Comparison of ENCODE assay signal across 8 cellular contexts in genomic region chr12:56079729-56080555, GRCh38. TPM values are rescaled to one million over a fixed set of nuclear protein-coding genes. Genes with fewer than 3 reads are reported as not detected.
A peak's percentile ranks its signal among the peaks of the same experiment; 100 is the strongest.
DNase-seq lines count a peak whose midpoint lies in the region; ATAC-seq and TF ChIP-seq lines count a peak whose summit lies in the region.

Gene ERBB3, plus strand, starts transcription at chr12:56080165. Its CDS starts 136 bp downstream, at chr12:56080301.

- peak within 1 kb of the TSS; percentile 81 to 91 (median 87) for H3K4me3 Mint-ChIP-seq in immature natural killer cell

- intact Hi-C loops in breast epithelium (cut with DNase I; ENCODE audit: low total_unique reads) = no loop called here

- H3K27ac Mint-ChIP-seq in immature natural killer cell = no peak within 1 kb of the TSS

- H3K9ac ChIP-seq in skeletal muscle tissue (ENCODE audit: low read depth in 1 of 3, low read length in 3 of 3) = peak within 1 kb of the TSS; percentile 64 to 74 (median 65)

- peaks cover 14% of the 10 kb centered on the region in 2 donors for H3K4me1 Mint-ChIP-seq in immature natural killer cell

- H3K4me1 ChIP-seq in breast epithelium (no peaks in the 10 kb centered on the region), skeletal muscle tissue (ENCODE audit: control insufficient read depth in 3 of 3, insufficient read depth in 3 of 3, low read length in 3 of 3) (peaks cover 12 to 16% (median 15%) of the 10 kb centered on the region in 3 donors)

- TF ChIP-seq CTCF in WERI-Rb-1 (IDR thresholded peaks at IDR 0.05; ENCODE audit: low read depth, low read length) = no peak
- TF ChIP-seq CTCF in breast epithelium (IDR thresholded peaks at IDR 0.05) = peak in 2 of 3 donors; percentile 11 to 17

- H3K27ac ChIP-seq in WERI-Rb-1 = peak within 1 kb of the TSS; percentile 90
- H3K27ac ChIP-seq in breast epithelium = peak within 1 kb of the TSS; percentile 88 to 91
- H3K27ac ChIP-seq in skeletal muscle tissue (ENCODE audit: low read depth, low read length) = peak within 1 kb of the TSS; percentile 74

- no peaks in the 10 kb centered on the region for H3K9me3 ChIP-seq in WERI-Rb-1 (ENCODE audit: severe bottlenecking)
- no peaks in the 10 kb centered on the region for H3K9me3 ChIP-seq in breast epithelium
- no peaks in the 10 kb centered on the region for H3K9me3 ChIP-seq in skeletal muscle tissue (ENCODE audit: control insufficient read depth in 3 of 3, low read length in 3 of 3)

- H3K27me3 ChIP-seq in WERI-Rb-1 (ENCODE audit: insufficient read depth, low read depth, severe bottlenecking) (no peaks in the 10 kb centered on the region), breast epithelium (no peaks in the 10 kb centered on the region), skeletal muscle tissue (ENCODE audit: control insufficient read depth in 3 of 3, insufficient read depth in 3 of 3, low read length in 3 of 3) (peaks cover 11 to 17% (median 14%) of the 10 kb centered on the region in 3 donors)

- ATAC-seq in GM19351 (IDR thresholded peaks at IDR 0.05; ENCODE audit: unreplicated experiment) (peak; percentile 33), HG02884 (IDR thresholded peaks at IDR 0.05; ENCODE audit: unreplicated experiment) (no peak)

- H3K36me3 ChIP-seq in WERI-Rb-1 (no peaks in the 10 kb centered on the region), breast epithelium (no peaks in the 10 kb centered on the region), skeletal muscle tissue (ENCODE audit: control insufficient read depth in 3 of 3, insufficient read depth in 3 of 3, low read length in 3 of 3) (no peaks in the 10 kb centered on the region)

- H3K9me3 Mint-ChIP-seq in immature natural killer cell = no peaks in the 10 kb centered on the region

- peak; percentile 91 for DNase-seq in AG08395 (ENCODE audit: low spot score)
- DNase-seq in NCI-H1436 treated with DMSO at 0.1 percent for 48 hours (lab: John Stamatoyannopoulos, UW) = peak; percentile 9
- peak; percentile 63 for DNase-seq in WERI-Rb-1
- peak; percentile 69 to 87 for DNase-seq in breast epithelium (ENCODE audit: low spot score in 2 of 2)
- peak; percentile 29 to 46 (median 46) for DNase-seq in immature natural killer cell

- peak; percentile 31 for TF ChIP-seq POLR2A in breast epithelium (IDR thresholded peaks at IDR 0.05)

- peaks cover 2 to 8% (median 4%) of the 10 kb centered on the region in 3 donors for H3K27me3 Mint-ChIP-seq in immature natural killer cell (ENCODE audit: low read depth in 3 of 3)

- peak within 1 kb of the TSS; percentile 48 for H3K4me3 ChIP-seq in WERI-Rb-1 (ENCODE audit: low read depth, low read length)
- peak within 1 kb of the TSS; percentile 48 to 82 (median 70) for H3K4me3 ChIP-seq in breast epithelium
- H3K4me3 ChIP-seq in skeletal muscle tissue (ENCODE audit: low read length in 3 of 3) = peak within 1 kb of the TSS; percentile 72 to 80 (median 75)

- H3K36me3 Mint-ChIP-seq in immature natural killer cell = no peaks in the 10 kb centered on the region

RNA-seq across cellular contexts. Expression of gene ERBB3, which starts in this region (rescaled TPM):
- 100 to 1,000 TPM in 2 of 3 donors, under 1 TPM in 1; 0.48 to 187 (median 119) TPM for total RNA-seq in breast epithelium
- polyA plus RNA-seq in immature natural killer cell = not detected
- 154 TPM for total RNA-seq in skeletal muscle tissue

Comparison
In these comparisons a context has a peak if more than half of its experiments do, and no peak if none do; other contexts are left out.
1. Peak in DNase-seq in immature natural killer cell; RNA of the gene not detected or under 1 TPM.
2. DNase-seq: peak in every context shown above with its lines; median percentile 91 in AG08395; 78 in breast epithelium; 63 in WERI-Rb-1; 46 in immature natural killer cell; 9 in NCI-H1436 treated with DMSO at 0.1 percent for 48 hours.